8 cellular contexts compared by ENCODE assay signal in genomic region chrX:22063284-22063683, GRCh38. TPM values are rescaled to one million over a fixed set of nuclear protein-coding genes. Genes with fewer than 3 reads are reported as not detected.
DNase-seq lines count a peak whose midpoint lies in the region; ATAC-seq and TF ChIP-seq lines count a peak whose summit lies in the region.

No MANE protein-coding gene starts in this region.

- H3K4me3 ChIP-seq in NB4 (ENCODE audit: low read depth, low read length) (no peak overlapping the region), prostate gland (no peak overlapping the region)

- ATAC-seq in GM18519 (IDR thresholded peaks at IDR 0.05; ENCODE audit: low FRiP score, unreplicated experiment) (peak; percentile 67), HG02588 (IDR thresholded peaks at IDR 0.05; ENCODE audit: unreplicated experiment) (peak; percentile 90), memory B cell (ENCODE audit: low read depth) (peak; percentile 97), Right ventricle myocardium superior (ENCODE audit: poor library complexity) (no peak)

- H3K27me3 ChIP-seq in prostate gland (replicated peaks; ENCODE audit: insufficient read depth) = no peaks in the 10 kb centered on the region

- H3K27ac Mint-ChIP-seq in memory B cell = peak overlapping the region; percentile 42

- 74% methylated on average over 7 of the region's 7 CpGs for WGBS in prostate gland

- H3K4me1 ChIP-seq in prostate gland (replicated peaks) = no peaks in the 10 kb centered on the region

- peak; percentile 87 for DNase-seq in NB4 (ENCODE audit: low read depth)
- DNase-seq in memory B cell (ENCODE audit: low spot score in 2 of 2) = peak; percentile 32 to 46
- DNase-seq in SHP77 treated with DMSO at 0.1 percent for 48 hours (lab: John Stamatoyannopoulos, UW) = no peak
- DNase-seq in Right ventricle myocardium superior = no peak
- DNase-seq in prostate gland (ENCODE audit: low spot score) = no peak
- no peak for DNase-seq in posterior cingulate gyrus

- no peaks in the 10 kb centered on the region for H3K36me3 Mint-ChIP-seq in memory B cell

- no peaks in the 10 kb centered on the region for H3K9me3 ChIP-seq in prostate gland

- no peaks in the 10 kb centered on the region for H3K27me3 Mint-ChIP-seq in memory B cell

- H3K27ac ChIP-seq in prostate gland = no peak overlapping the region

- peak overlapping the region; percentile 0 for H3K4me3 Mint-ChIP-seq in memory B cell

- no peak for TF ChIP-seq POLR2A in NB4 (IDR thresholded peaks at IDR 0.05; ENCODE audit: extremely low read depth, insufficient read length)
- TF ChIP-seq POLR2A in prostate gland (IDR thresholded peaks at IDR 0.05) = no peak

- TF ChIP-seq CTCF in NB4 (IDR thresholded peaks at IDR 0.05; ENCODE audit: low read depth, low read length) (no peak), prostate gland (IDR thresholded peaks at IDR 0.05) (no peak)

- intact Hi-C loops in Right ventricle myocardium superior (cut with DNase I) = no loop called here
- intact Hi-C loops in prostate gland (cut with DNase I) = no loop called here
- intact Hi-C loops in posterior cingulate gyrus (cut with DNase I) = no loop called here

- peaks cover 23% of the 10 kb centered on the region for H3K4me1 Mint-ChIP-seq in memory B cell

- peaks cover 1% of the 10 kb centered on the region for H3K9me3 Mint-ChIP-seq in memory B cell

- H3K36me3 ChIP-seq in prostate gland = no peaks in the 10 kb centered on the region

RNA-seq across cellular contexts. Expression of gene PHEX, which starts 31.2 kb away (rescaled TPM):
- total RNA-seq in Right ventricle myocardium superior = 0.08 TPM
- total RNA-seq in prostate gland = under 1 TPM; 0.34 to 0.82 TPM

Comparison
In these comparisons a context has a peak if more than half of its experiments do, and no peak if none do; other contexts are left out.
1. DNase-seq: peak in NB4 (single experiment) and memory B cell (2 of 2); none in SHP77 treated with DMSO at 0.1 percent for 48 hours (single experiment), Right ventricle myocardium superior (single experiment), prostate gland (single experiment) and posterior cingulate gyrus (0 of 10).